Comparison of ENCODE assay signal across 9 cellular contexts in the genomic region with DNA sequence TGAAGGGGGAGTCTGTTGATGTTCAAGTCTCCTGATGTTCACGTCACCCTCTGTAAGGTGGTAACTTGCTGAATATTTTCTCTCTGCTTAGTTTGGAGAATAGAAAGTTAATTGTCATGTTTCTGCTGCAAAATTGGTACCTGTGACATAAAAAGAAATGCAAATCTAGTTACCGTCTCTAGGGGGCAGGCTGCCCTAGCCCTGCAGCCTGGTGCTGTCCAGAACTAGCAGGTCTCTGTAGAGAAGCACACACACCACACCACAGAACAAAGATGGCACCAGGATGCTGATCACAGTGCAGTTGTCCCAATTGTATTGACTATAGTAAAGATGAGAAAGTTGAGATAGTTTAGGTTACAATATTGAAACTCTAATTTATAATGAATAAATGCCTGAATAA. TPM values are rescaled to one million over a fixed set of nuclear protein-coding genes. Genes with fewer than 3 reads are reported as not detected.
A peak's percentile ranks its signal among the peaks of the same experiment; 100 is the strongest.
DNase-seq lines count a peak whose midpoint lies in the region; ATAC-seq, FAIRE-seq and TF ChIP-seq lines count a peak whose summit lies in the region.
"Had no signal": no experiment of that assay in that cellular context is flagged by ENCODE, and none has a peak within 500 bp of the region (broad histone marks: within the 10 kb centered on the region; RNA-seq: fewer than 3 reads in every experiment).

No MANE protein-coding gene starts in this region.

- H3K4me1 ChIP-seq in cardiac muscle cell (ENCODE audit: low read depth) (no peaks in the 10 kb centered on the region), K562 (replicated peaks in 1 of 2; ENCODE audit: control insufficient read depth in 2 of 2, insufficient read depth in 2 of 2, low read length in 2 of 2) (no peaks in the 10 kb centered on the region)

- peaks cover 13% of the 10 kb centered on the region for H3K4me1 Mint-ChIP-seq in mesothelial cell of epicardium

- 0% methylated on average over 2 of the region's 2 CpGs for WGBS in K562 (ENCODE audit: insufficient coverage, low coverage, missing lambda C conversion rate)

- H3K27me3 ChIP-seq in cardiac muscle cell (peaks cover 10% of the 10 kb centered on the region), K562 (ENCODE audit: control insufficient read depth in 2 of 2, insufficient read depth in 2 of 2, low read length in 2 of 2) (peaks cover 5 to 9% of the 10 kb centered on the region in 2 experiments; a peak in 2 of 5 replicates)

- in situ Hi-C loops in K562 (cut with MboI) = loop anchor here (10.0 kb wide), 1 partner anchor 95 kb away; a partner anchor contains a TSS

- H3K9me3 ChIP-seq in cardiac muscle cell (ENCODE audit: low read depth) (no peaks in the 10 kb centered on the region), K562 (replicated peaks; ENCODE audit: control insufficient read depth, insufficient read depth, low read depth, low read length) (no peaks in the 10 kb centered on the region)

- CTCF ChIA-PET in K562 (lab: Yijun Ruan, JAX; ENCODE audit: low intra/inter-chr PET ratio) = interaction anchor here (0.7 to 1.7 kb wide), 4 partner anchors 96 to 286 kb away, joined by 3 to 16 read pairs (median 5); no protein-coding TSS in a partner anchor

- ATAC-seq in left ventricle myocardium superior = no peak
- ATAC-seq in HG02610 (IDR thresholded peaks at IDR 0.05; ENCODE audit: unreplicated experiment) = peak; percentile 60
- ATAC-seq in K562 = peak; percentile 92
- no peak for ATAC-seq in HG03571 (IDR thresholded peaks at IDR 0.05; ENCODE audit: unreplicated experiment)

- 0 out of 2 replicates have a peak overlapping the region, but pooled peaks have one; percentile 24 for H2AFZ ChIP-seq in K562 (ENCODE audit: low read depth, low read length)

- H3K9ac ChIP-seq in K562 (ENCODE audit: insufficient read depth in 1 of 2, low read depth in 2 of 2, low read length in 2 of 2) = no peak overlapping the region

- no peaks in the 10 kb centered on the region for H3K9me1 ChIP-seq in K562 (ENCODE audit: control insufficient read depth, insufficient read depth, low read length)

- DNase-seq in cardiac muscle cell (ENCODE audit: low read depth in 1 of 2, low spot score in 1 of 2) = peak; percentile 43 to 51
- DNase-seq in left ventricle myocardium superior = no peak
- DNase-seq in NCI-H2171 treated with DMSO at 0.1 percent for 48 hours (lab: John Stamatoyannopoulos, UW) = peak; percentile 8
- DNase-seq in K562 (ENCODE audit: extremely low read depth in 1 of 4, low spot score in 3 of 4) = peak; percentile 24 to 70 (median 42)
- DNase-seq in mesothelial cell of epicardium (ENCODE audit: low spot score in 2 of 2, unreplicated experiment in 2 of 2) = no peak
- DNase-seq in KG1 (lab: John Stamatoyannopoulos, UW) = no peak

- no TSS peak for BruUV-seq in K562 (replicated peaks; lab: Mats Ljungman, UMichigan)

- H3K36me3 Mint-ChIP-seq in mesothelial cell of epicardium = no peaks in the 10 kb centered on the region

- intact Hi-C loops in left ventricle myocardium superior (cut with micrococcal nuclease) = no loop called here
- intact Hi-C loops in K562 (cut with micrococcal nuclease) = loop anchor here (1.0 to 2.0 kb wide), 4 partner anchors 72 to 286 kb away; no protein-coding TSS in a partner anchor

- no peaks in the 10 kb centered on the region for H3K79me2 ChIP-seq in K562 (ENCODE audit: control insufficient read depth, insufficient read depth, low read length)

- POLR2A ChIA-PET in K562 (lab: Yijun Ruan, JAX) = no interaction called here

- H3K4me3 ChIP-seq in cardiac muscle cell = no peak overlapping the region
- H3K4me3 ChIP-seq in K562 = no peak overlapping the region

- no peaks in the 10 kb centered on the region for H3K27me3 Mint-ChIP-seq in mesothelial cell of epicardium (ENCODE audit: low read depth)

- no peak for TF ChIP-seq EP300 in K562 (IDR thresholded peaks at IDR 0.05; ENCODE audit: low read length)

- H3K36me3 ChIP-seq in cardiac muscle cell (no peaks in the 10 kb centered on the region), K562 (ENCODE audit: control insufficient read depth, insufficient read depth, low read length) (no peaks in the 10 kb centered on the region)

- peak; percentile 73 to 89 for TF ChIP-seq RAD21 in K562 (CRISPR knock-in tag; conservative IDR thresholded peaks at IDR 0.05 in 1 of 2, IDR thresholded peaks at IDR 0.05 in 1 of 2)

- no peak overlapping the region for H3K27ac ChIP-seq in cardiac muscle cell
- no peak overlapping the region for H3K27ac ChIP-seq in K562 (ENCODE audit: extremely low read depth, low read depth, low read length)

- no peaks in the 10 kb centered on the region; the same call in 1 of the 2 replicates for H4K20me1 ChIP-seq in K562 (replicated peaks; ENCODE audit: control insufficient read depth, insufficient read depth, low read length)

- H3K9me3 Mint-ChIP-seq in mesothelial cell of epicardium = no peaks in the 10 kb centered on the region
- H3K9me3 Mint-ChIP-seq: central memory CD8-positive, alpha-beta T cell had no signal

- no peak overlapping the region for H3K27ac Mint-ChIP-seq in mesothelial cell of epicardium

- no peak overlapping the region for H3K4me3 Mint-ChIP-seq in mesothelial cell of epicardium
- H3K4me3 Mint-ChIP-seq: central memory CD8-positive, alpha-beta T cell had no signal

- peak; percentile 90 for FAIRE-seq in K562 (lab: Jason Lieb, UNC)

- no peak overlapping the region for H3K4me2 ChIP-seq in K562 (ENCODE audit: insufficient read depth, low read length)

- no peak for TF ChIP-seq POLR2A in K562 (conservative IDR thresholded peaks at IDR 0.05)

- TF ChIP-seq CTCF in cardiac muscle cell (IDR thresholded peaks at IDR 0.05; ENCODE audit: low read depth, low read length) = peak; percentile 55
- TF ChIP-seq CTCF in K562 (IDR thresholded peaks at IDR 0.05 in 2 of 3, conservative IDR thresholded peaks at IDR 0.05 in 1 of 3; ENCODE audit: insufficient read depth in 2 of 3, low read depth in 1 of 3, low read length in 3 of 3) = peak; percentile 75 to 91 (median 84)
- peak; percentile 49 for TF ChIP-seq CTCF in mesothelial cell of epicardium (IDR thresholded peaks at IDR 0.05; ENCODE audit: unreplicated experiment)

TF ChIP-seq in K562, 482 proteins besides CTCF, POLR2A, EP300 and RAD21 (continues in another document):
- TF ChIP-seq ZNF717 (CRISPR knock-in tag; IDR thresholded peaks at IDR 0.05) (no peak), ZNF431 (CRISPR knock-in tag; IDR thresholded peaks at IDR 0.05) (no peak), BRF1 (IDR thresholded peaks at IDR 0.05; ENCODE audit: borderline replicate concordance, extremely low read depth, insufficient read length) (no peak), ARID2 (IDR thresholded peaks at IDR 0.05) (peak; percentile 58; the same call in 1 of the 2 replicates), ZKSCAN1 (IDR thresholded peaks at IDR 0.05; ENCODE audit: low read depth, low read length) (no peak), MYNN (IDR thresholded peaks at IDR 0.05) (no peak), MYNN (CRISPR knock-in tag; IDR thresholded peaks at IDR 0.05) (no peak), SMC3 (conservative IDR thresholded peaks at IDR 0.05; ENCODE audit: insufficient read depth, low read depth, low read length) (peak; percentile 68), TGIF2 (CRISPR knock-in tag; IDR thresholded peaks at IDR 0.05) (no peak), ZBTB8A (IDR thresholded peaks at IDR 0.05; ENCODE audit: partially characterized antibody) (no peak), MCM2 (IDR thresholded peaks at IDR 0.05; ENCODE audit: low read depth) (no peak), FOXK2 (conservative IDR thresholded peaks at IDR 0.05 in 1 of 2, IDR thresholded peaks at IDR 0.05 in 1 of 2; ENCODE audit: low read depth in 2 of 2) (no peak), ZNF143 (CRISPR knock-in tag; IDR thresholded peaks at IDR 0.05) (no peak), POLR3A (IDR thresholded peaks at IDR 0.05; ENCODE audit: borderline replicate concordance, extremely low read depth, insufficient read depth, insufficient read length) (no peak)
- TF ChIP-seq, protein P1, sequence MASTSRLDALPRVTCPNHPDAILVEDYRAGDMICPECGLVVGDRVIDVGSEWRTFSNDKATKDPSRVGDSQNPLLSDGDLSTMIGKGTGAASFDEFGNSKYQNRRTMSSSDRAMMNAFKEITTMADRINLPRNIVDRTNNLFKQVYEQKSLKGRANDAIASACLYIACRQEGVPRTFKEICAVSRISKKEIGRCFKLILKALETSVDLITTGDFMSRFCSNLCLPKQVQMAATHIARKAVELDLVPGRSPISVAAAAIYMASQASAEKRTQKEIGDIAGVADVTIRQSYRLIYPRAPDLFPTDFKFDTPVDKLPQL (IDR thresholded peaks at IDR 0.05; ENCODE audit: extremely low read depth, insufficient read length) = no peak

RNA-seq across cellular contexts. Expression of a gene that starts 47.0 kb away (rescaled TPM):
- total RNA-seq in cardiac muscle cell (not detected in 2 replicates), left ventricle myocardium superior (not detected), K562 (2014; rRNA removed) (not detected in 2 replicates), K562 (2014; rRNA removed; fragmentation: Illumina TruSeq; extraction: Trizol) (0.03 and 0.04 TPM in 2 replicates), K562 (2015; rRNA removed; fragmentation: Illumina TruSeq; extraction: Trizol) (0.04 TPM in 1 of 2 replicates, not detected in the other), K562 (2021) (0.04 and 0.07 TPM in 2 replicates), mesothelial cell of epicardium (0.07 to 0.11 TPM (median 0.11 TPM) in 3 replicates)
- polyA plus RNA-seq in cardiac muscle cell (0.17 and 0.29 TPM in 2 replicates), K562 (2011; rRNA removed) (not detected in 2 replicates), K562 (2014; fragmentation: Illumina TruSeq; extraction: Trizol) (not detected in 2 replicates), K562 (2014; fragmentation: Nextera tagmentation; extraction: Ambion mirVana) (under 1 TPM in 1 of 2 experiments, not detected in 1; 0.15 TPM), K562 (2014; rRNA removed) (not detected in 2 replicates)
- 0.07 and 0.09 TPM in 2 replicates for total RNA-seq in K562 (2011; cell fraction: chromatin; rRNA removed; ENCODE audit: low replicate concordance)
- 0.17 TPM in 1 of 2 replicates, not detected in the other for total RNA-seq in K562 (2011; cell fraction: nucleolus; rRNA removed)
- 0.15 TPM in 1 of 2 replicates, not detected in the other for total RNA-seq in K562 (2011; cell fraction: nucleoplasm; rRNA removed)
- not detected in 2 replicates for polyA plus RNA-seq in K562 (2011; cell fraction: cytosol; rRNA removed)
- not detected in 2 replicates for polyA plus RNA-seq in K562 (2011; cell fraction: nucleus; rRNA removed)
- 0.03 and 0.24 TPM in 2 replicates for polyA plus RNA-seq in K562 (2012)
- 0.07 TPM in 1 of 2 replicates, not detected in the other for polyA minus RNA-seq in K562 (2011; rRNA and poly(A)+ RNA removed)
- not detected in 2 replicates for polyA minus RNA-seq in K562 (2011; cell fraction: cytosol; rRNA and poly(A)+ RNA removed)
- 0.13 and 0.78 TPM in 2 replicates for polyA minus RNA-seq in K562 (2011; cell fraction: nucleus; rRNA and poly(A)+ RNA removed)

Comparison
In these comparisons a context has a peak if more than half of its experiments do, and no peak if none do; other contexts are left out.
1. DNase-seq: peak in cardiac muscle cell (2 of 2), NCI-H2171 treated with DMSO at 0.1 percent for 48 hours (single experiment) and K562 (4 of 4); none in left ventricle myocardium superior (single experiment), mesothelial cell of epicardium (0 of 2) and KG1 (single experiment).
2. ATAC-seq: peak in HG02610 (single experiment) and K562 (single experiment); none in left ventricle myocardium superior (single experiment) and HG03571 (single experiment).
3. Peak in every context shown above with its lines, with median percentiles within 50 percentile points of each other: CTCF ChIP-seq.